In the genomic region with DNA sequence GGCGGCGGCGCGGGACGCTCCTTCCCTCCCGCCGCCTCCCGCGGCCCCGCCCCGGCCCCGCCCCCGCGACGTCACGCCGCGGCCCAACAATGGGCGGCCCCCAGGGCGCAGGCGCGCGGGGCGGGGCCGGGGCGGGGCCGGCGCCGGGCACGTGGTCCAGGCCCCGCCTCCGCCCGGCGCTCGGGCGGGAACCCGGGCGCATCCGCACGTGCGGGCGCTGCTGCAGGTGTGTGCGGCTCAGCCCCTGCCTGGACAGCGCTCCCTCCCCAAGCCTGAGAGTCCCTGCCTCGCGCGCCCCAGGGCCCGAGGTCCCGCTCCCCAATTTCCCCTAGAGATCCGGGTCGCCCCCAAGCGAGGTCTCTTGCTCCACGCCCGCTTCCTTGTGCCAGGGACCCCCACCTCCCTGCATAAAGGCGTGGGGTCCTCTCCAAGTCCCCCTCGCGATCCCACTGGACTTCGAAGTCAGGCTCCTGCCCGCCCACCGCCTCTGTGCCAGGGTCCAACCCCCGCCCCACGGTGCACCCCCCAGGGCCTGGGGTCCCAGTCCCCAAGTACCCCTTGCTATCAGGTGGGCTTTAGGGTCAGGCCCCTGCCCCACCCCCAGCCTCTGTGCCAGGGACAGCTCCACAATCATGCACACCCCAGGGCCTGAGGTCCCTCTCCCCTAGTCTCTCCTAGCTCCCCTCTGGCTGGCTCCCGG, we compare ENCODE assay signal across 8 cellular contexts. TPM values are rescaled to one million over a fixed set of nuclear protein-coding genes. Genes with fewer than 3 reads are reported as not detected.
DNase-seq lines count a peak whose midpoint lies in the region; ATAC-seq and TF ChIP-seq lines count a peak whose summit lies in the region.

A gene (minus strand): TSS at position 6 of the 700 bp plus-strand sequence. CDS start 267 bp downstream, outside the sequence.

- H3F3A ChIP-seq in SK-N-SH (replicated peaks; ENCODE audit: insufficient read depth) = peaks cover 7% of the 10 kb centered on the region

- TF ChIP-seq CTCF in SK-N-SH (IDR thresholded peaks at IDR 0.05) (no peak), ovary (IDR thresholded peaks at IDR 0.05) (no peak)

- no peak within 1 kb of the TSS for H2AFZ ChIP-seq in SK-N-SH (ENCODE audit: low read depth)

- TF ChIP-seq EP300 in SK-N-SH (IDR thresholded peaks at IDR 0.05; ENCODE audit: borderline replicate concordance in 1 of 2, low read depth in 1 of 2, low read length in 1 of 2) = no peak
- TF ChIP-seq EP300 in ovary (IDR thresholded peaks at IDR 0.05) = no peak

- POLR2A ChIA-PET in SK-N-SH (lab: Yijun Ruan, JAX) = no interaction called here

- TF ChIP-seq RAD21 in SK-N-SH (IDR thresholded peaks at IDR 0.05; ENCODE audit: low read length) = no peak

- H3K9me3 ChIP-seq in HUES48 (ENCODE audit: control insufficient read depth, insufficient read depth, low read length) (no peaks in the 10 kb centered on the region), SK-N-SH (no peaks in the 10 kb centered on the region), ovary (no peaks in the 10 kb centered on the region)

- CTCF ChIA-PET in SK-N-SH (lab: Yijun Ruan, JAX) = interaction anchor here (1.1 kb wide), 2 partner anchors 8 to 23 kb away, joined by 3 read pairs; no protein-coding TSS in a partner anchor

- intact Hi-C loops in ovary (cut with DNase I) = no loop called here

- H3K27ac Mint-ChIP-seq in activated naive CD4-positive, alpha-beta T cell treated with anti-CD3 and anti-CD28 coated beads, Interleukin-2, amount 50 U/mL, for 72 hours = no peak within 1 kb of the TSS

- WGBS in SK-N-SH (ENCODE audit: low lambda C conversion rate) = 41% methylated on average over 12 of the region's 63 CpGs
- 5 to 15% (median 9%) methylated on average over 27 to 63 of the region's 63 CpGs for WGBS in ovary, 3 donors

- no peaks in the 10 kb centered on the region for H3K36me3 Mint-ChIP-seq in activated naive CD4-positive, alpha-beta T cell treated with anti-CD3 and anti-CD28 coated beads, Interleukin-2, amount 50 U/mL, for 72 hours

- H4K20me1 ChIP-seq in SK-N-SH (ENCODE audit: insufficient read depth) = peaks cover 29% of the 10 kb centered on the region

- H3K9ac ChIP-seq in HUES48 (ENCODE audit: low read depth, low read length) = peak within 1 kb of the TSS; percentile 98
- peak within 1 kb of the TSS; percentile 99 for H3K9ac ChIP-seq in SK-N-SH

- H3K27me3 ChIP-seq in HUES48 (ENCODE audit: control insufficient read depth, insufficient read depth, low read length) = peaks cover 22% of the 10 kb centered on the region
- no peaks in the 10 kb centered on the region for H3K27me3 ChIP-seq in SK-N-SH (ENCODE audit: insufficient read depth)
- no peaks in the 10 kb centered on the region for H3K27me3 ChIP-seq in ovary

- H3K9me3 Mint-ChIP-seq in activated naive CD4-positive, alpha-beta T cell treated with anti-CD3 and anti-CD28 coated beads, Interleukin-2, amount 50 U/mL, for 72 hours = no peaks in the 10 kb centered on the region

- H3K9me2 ChIP-seq in SK-N-SH = no peaks in the 10 kb centered on the region

- H3K4me3 ChIP-seq in HUES48 (ENCODE audit: low read depth, low read length) = peak within 1 kb of the TSS; percentile 91
- peak within 1 kb of the TSS; percentile 66 to 93 for H3K4me3 ChIP-seq in SK-N-SH (ENCODE audit: low read depth in 2 of 2, low read length in 1 of 2)
- peak within 1 kb of the TSS; percentile 72 for H3K4me3 ChIP-seq in ovary

- peaks cover 6% of the 10 kb centered on the region for H3K36me3 ChIP-seq in HUES48 (ENCODE audit: control insufficient read depth, insufficient read depth, low read length)
- H3K36me3 ChIP-seq in SK-N-SH (replicated peaks in 1 of 2; ENCODE audit: control insufficient read depth in 1 of 2, insufficient read depth in 2 of 2, low read length in 1 of 2) = no peaks in the 10 kb centered on the region
- H3K36me3 ChIP-seq in ovary = no peaks in the 10 kb centered on the region

- H3K4me2 ChIP-seq in SK-N-SH = peak within 1 kb of the TSS; percentile 95

- DNase-seq in NCI-H2029 (lab: John Stamatoyannopoulos, UW) = peak; percentile 74
- DNase-seq in NCI-H2029 treated with DMSO at 0.1 percent for 48 hours (lab: John Stamatoyannopoulos, UW) = no peak
- peak; percentile 100 for DNase-seq in SK-N-SH
- DNase-seq in activated naive CD4-positive, alpha-beta T cell treated with anti-CD3 and anti-CD28 coated beads, Interleukin-2, amount 50 U/mL, for 72 hours (ENCODE audit: low spot score in 2 of 2) = peak; percentile 74 to 83
- no peak for DNase-seq in glomerular endothelial cell (ENCODE audit: extremely low read depth, low read depth, low spot score)
- DNase-seq in ovary = peak; percentile 71 to 87 (median 84)

- H3K79me2 ChIP-seq in SK-N-SH (ENCODE audit: insufficient read depth) = peaks cover 39% of the 10 kb centered on the region

- H3K27ac ChIP-seq in HUES48 (ENCODE audit: low read depth, low read length) (peak within 1 kb of the TSS; percentile 97), SK-N-SH (ENCODE audit: low read depth in 2 of 2, low read length in 1 of 2) (peak within 1 kb of the TSS; percentile 86), ovary (peak within 1 kb of the TSS; percentile 87 to 90), temporal lobe (ENCODE audit: low read depth, low read length) (peak within 1 kb of the TSS; percentile 56)

- no peak for TF ChIP-seq POLR2A in ovary (IDR thresholded peaks at IDR 0.05)

- no peaks in the 10 kb centered on the region; the same call in 1 of the 2 replicates for H3K4me1 ChIP-seq in HUES48 (ENCODE audit: control insufficient read depth, insufficient read depth, low read length)
- peaks cover 0 to 12% of the 10 kb centered on the region in 2 experiments; a peak in 2 of 4 replicates for H3K4me1 ChIP-seq in SK-N-SH (ENCODE audit: control insufficient read depth in 1 of 2, insufficient read depth in 2 of 2, low read depth in 1 of 2, low read length in 1 of 2)
- H3K4me1 ChIP-seq in ovary (ENCODE audit: insufficient read depth) = peaks cover 6% of the 10 kb centered on the region

- peak; percentile 88 to 91 for ATAC-seq in activated naive CD4-positive, alpha-beta T cell treated with anti-CD3 and anti-CD28 coated beads, Interleukin-2, amount 50 U/mL, for 72 hours

TF ChIP-seq in SK-N-SH, 30 proteins besides CTCF, POLR2A, EP300 and RAD21 (continues in another document):
- TF ChIP-seq TAF1 (IDR thresholded peaks at IDR 0.05; ENCODE audit: borderline replicate concordance, low read depth, low read length) = no peak
- TF ChIP-seq SIN3A (IDR thresholded peaks at IDR 0.05; ENCODE audit: borderline replicate concordance, low read depth, low read length) = no peak
- TF ChIP-seq YY1 (IDR thresholded peaks at IDR 0.05; ENCODE audit: low read depth) = no peak
- 0 out of 2 replicates have a peak, but pooled peaks have one; percentile 12 for TF ChIP-seq POLR2AphosphoS5 (IDR thresholded peaks at IDR 0.05; ENCODE audit: low read depth, low read length)
- TF ChIP-seq, protein P1, sequence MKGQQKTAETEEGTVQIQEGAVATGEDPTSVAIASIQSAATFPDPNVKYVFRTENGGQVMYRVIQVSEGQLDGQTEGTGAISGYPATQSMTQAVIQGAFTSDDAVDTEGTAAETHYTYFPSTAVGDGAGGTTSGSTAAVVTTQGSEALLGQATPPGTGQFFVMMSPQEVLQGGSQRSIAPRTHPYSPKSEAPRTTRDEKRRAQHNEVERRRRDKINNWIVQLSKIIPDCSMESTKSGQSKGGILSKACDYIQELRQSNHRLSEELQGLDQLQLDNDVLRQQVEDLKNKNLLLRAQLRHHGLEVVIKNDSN (IDR thresholded peaks at IDR 0.05; ENCODE audit: borderline replicate concordance, low read depth) = peak; percentile 63
- TF ChIP-seq, protein P2, sequence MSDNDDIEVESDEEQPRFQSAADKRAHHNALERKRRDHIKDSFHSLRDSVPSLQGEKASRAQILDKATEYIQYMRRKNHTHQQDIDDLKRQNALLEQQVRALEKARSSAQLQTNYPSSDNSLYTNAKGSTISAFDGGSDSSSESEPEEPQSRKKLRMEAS (IDR thresholded peaks at IDR 0.05; ENCODE audit: low read depth) = peak; percentile 98
- TF ChIP-seq RXRA (IDR thresholded peaks at IDR 0.05; ENCODE audit: borderline replicate concordance, low read depth) = no peak
- no peak for TF ChIP-seq SMC3 (IDR thresholded peaks at IDR 0.05; ENCODE audit: low read depth, low read length)
- no peak for TF ChIP-seq FOSL2 (IDR thresholded peaks at IDR 0.05; ENCODE audit: borderline replicate concordance, low read depth)
- no peak for TF ChIP-seq NFIC (IDR thresholded peaks at IDR 0.05; ENCODE audit: borderline replicate concordance)
- TF ChIP-seq NRF1 (IDR thresholded peaks at IDR 0.05; ENCODE audit: low read depth, low read length) = peak; percentile 65
- TF ChIP-seq CHD2 (IDR thresholded peaks at IDR 0.05; ENCODE audit: low read length, partially characterized antibody) = no peak
- TF ChIP-seq JUND (IDR thresholded peaks at IDR 0.05) = no peak

RNA-seq across cellular contexts. Expression of the gene that starts here (rescaled TPM):
- 11.5 and 14.9 TPM in 2 replicates for polyA plus RNA-seq in SK-N-SH (2012; rRNA removed)
- polyA plus RNA-seq in SK-N-SH (2012; cell fraction: cytosol; rRNA removed) = 6.4 and 11.6 TPM in 2 replicates
- polyA plus RNA-seq in SK-N-SH (2012; cell fraction: nucleus; rRNA removed) = 10.4 and 15.7 TPM in 2 replicates
- total RNA-seq in activated naive CD4-positive, alpha-beta T cell treated with anti-CD3 and anti-CD28 coated beads, Interleukin-2, amount 50 U/mL, for 72 hours = 1 to 10 TPM; 3.0 to 7.0 TPM
- 88.8 and 130 TPM in 2 replicates for total RNA-seq in glomerular endothelial cell
- total RNA-seq in ovary = 10 to 100 TPM; 20.9 to 54.4 (median 35.3) TPM
- 10 to 100 TPM in 1 of 2 donors, 1 to 10 TPM in 1; 7.3 to 17.6 TPM for polyA plus RNA-seq in ovary
- 31.2 TPM for total RNA-seq in temporal lobe

Comparison
In these comparisons a context has a peak if more than half of its experiments do, and no peak if none do; other contexts are left out.
1. DNase-seq: peak in NCI-H2029 (single experiment), SK-N-SH (single experiment), activated naive CD4-positive, alpha-beta T cell treated with anti-CD3 and anti-CD28 coated beads, Interleukin-2, amount 50 U/mL, for 72 hours (2 of 2) and ovary (5 of 5); none in NCI-H2029 treated with DMSO at 0.1 percent for 48 hours (single experiment) and glomerular endothelial cell (single experiment).
2. Peak in every context shown above with its lines, with median percentiles within 50 percentile points of each other: H3K27ac ChIP-seq and H3K4me3 ChIP-seq.